In genomic region chr2:112728029-112728362, GRCh38 we compare ENCODE assay signal across 27 cellular contexts. TPM values are rescaled to one million over a fixed set of nuclear protein-coding genes. Genes with fewer than 3 reads are reported as not detected.
"Had no signal": no experiment of that assay in that cellular context is flagged by ENCODE, and none has a peak within 500 bp of the region (broad histone marks: within the 10 kb centered on the region; RNA-seq: fewer than 3 reads in every experiment).

No MANE protein-coding gene starts in this region.

- H3K27me3 ChIP-seq: testis had no signal

- ATAC-seq: activated CD4-positive, CD25-positive, alpha-beta regulatory T cell treated with anti-CD3 and anti-CD28 coated beads, Interleukin-2, amount 50 U/mL, for 24 hours; activated T-cell treated with anti-CD3 and anti-CD28 coated beads, Interleukin-2, amount 50 U/mL, for 72 hours; left ventricle myocardium superior; mucosa of descending colon; sciatic nerve; T-cell had no signal

- H3K4me3 ChIP-seq: mucosa of descending colon, smooth muscle cell, stomach, testis had no signal

- DNase-seq: activated CD4-positive, alpha-beta T cell treated with anti-CD3 and anti-CD28 coated beads, Interleukin-2, amount 50 U/mL, for 1 hour; activated effector memory CD4-positive, alpha-beta T cell treated with anti-CD3 and anti-CD28 coated beads, Interleukin-2, amount 50 U/mL, for 16 hours; activated naive CD4-positive, alpha-beta T cell treated with anti-CD3 and anti-CD28 coated beads, Interleukin-2, amount 50 U/mL, for 16 hours; activated T-cell treated with anti-CD3 and anti-CD28 coated beads, Interleukin-2, amount 50 U/mL, for 72 hours; effector CD8-positive, alpha-beta T cell; foreskin fibroblast; left ventricle myocardium superior; mucosa of descending colon; naive B cell; stimulated activated CD4-positive, alpha-beta T cell treated with anti-CD3 and anti-CD28 coated beads, Interleukin-4, amount 100 ng/mL, for 1 hour; stomach; T-cell; T-helper 9 cell; testis had no signal

- H3K4me3 Mint-ChIP-seq: activated T-cell treated with anti-CD3 and anti-CD28 coated beads, Interleukin-2, amount 50 U/mL, for 72 hours; dendritic cell treated with granulocyte-macrophage colony-stimulating factor and Interleukin-4, amounts not matched to agents 40 ng/mL and 50 ng/mL, for 4 days; memory B cell; T-cell; type B pancreatic cell had no signal

- H3K27ac Mint-ChIP-seq: activated T-cell treated with anti-CD3 and anti-CD28 coated beads, Interleukin-2, amount 50 U/mL, for 72 hours; memory B cell; T-cell; type B pancreatic cell had no signal

- H3K36me3 Mint-ChIP-seq: memory B cell, naive B cell, T-cell, type B pancreatic cell had no signal

- H3K9me3 Mint-ChIP-seq: activated T-cell treated with anti-CD3 and anti-CD28 coated beads, Interleukin-2, amount 50 U/mL, for 72 hours; dendritic cell treated with granulocyte-macrophage colony-stimulating factor and Interleukin-4, amounts not matched to agents 40 ng/mL and 50 ng/mL, for 4 days; memory B cell; naive B cell; T-cell; type B pancreatic cell had no signal

- H3K27me3 Mint-ChIP-seq: dendritic cell treated with granulocyte-macrophage colony-stimulating factor and Interleukin-4, amounts not matched to agents 40 ng/mL and 50 ng/mL, for 4 days; memory B cell had no signal

- H3K4me1 ChIP-seq: testis had no signal

- H3K27ac ChIP-seq: parathyroid adenoma, stomach, testis had no signal

- H3K9me3 ChIP-seq: mucosa of descending colon, stomach, testis had no signal

- H3K36me3 ChIP-seq: stomach had no signal

RNA-seq across cellular contexts. Expression of gene NT5DC4, which starts 7.2 kb away (rescaled TPM):
- total RNA-seq: activated CD8-positive, alpha-beta memory T cell treated with anti-CD3 and anti-CD28 coated beads for 36 hours; astrocyte; bronchial epithelial cell; chondrocyte; endothelial cell of umbilical vein; glomerular endothelial cell; left ventricle myocardium superior; mucosa of descending colon; sciatic nerve; smooth muscle cell; stomach; T-cell had no signal

RNA-seq across cellular contexts. Expression of gene IL1A, which starts 56.3 kb away (rescaled TPM):
- total RNA-seq: chondrocyte, left ventricle myocardium superior, mucosa of descending colon, stomach had no signal
